In genomic region chr5:179342577-179342976, GRCh38 we compare ENCODE assay signal across 16 cellular contexts. TPM values are rescaled to one million over a fixed set of nuclear protein-coding genes. Genes with fewer than 3 reads are reported as not detected.
DNase-seq lines count a peak whose midpoint lies in the region; ATAC-seq, FAIRE-seq and TF ChIP-seq lines count a peak whose summit lies in the region.
"Had no signal": no experiment of that assay in that cellular context is flagged by ENCODE, and none has a peak within 500 bp of the region (broad histone marks: within the 10 kb centered on the region; RNA-seq: fewer than 3 reads in every experiment).

No MANE protein-coding gene starts in this region.

- DNase-seq in EL (peak; percentile 79), astrocyte (ENCODE audit: low read depth) (no peak), iris pigment epithelial cell (ENCODE audit: low read depth) (peak; percentile 13), natural killer cell (no peak), cortex of kidney (lab: John Stamatoyannopoulos, UW) (no peak)
- DNase-seq in activated T-cell treated with anti-CD3 and anti-CD28 coated beads, Interleukin-2, amount 50 U/mL, for 48 hours: no peak
- DNase-seq: activated gamma-delta T cell; effector CD4-positive, alpha-beta T cell; GDM1; KG1; NCI-H526 treated with DMSO at 0.1 percent for 48 hours; stimulated activated CD4-positive, alpha-beta T cell treated with anti-CD3 and anti-CD28 coated beads, Interleukin-4, amount 100 ng/mL, for 4 hours; T-helper 9 cell had no signal

- H3K4me1 ChIP-seq in astrocyte (ENCODE audit: insufficient read depth, low read length): peaks cover 9% of the 10 kb centered on the region

- no peaks in the 10 kb centered on the region for H3K9me3 ChIP-seq in astrocyte (ENCODE audit: insufficient read depth, low read depth, low read length)

- H3K4me1 Mint-ChIP-seq in astrocyte (ENCODE audit: low read depth, unreplicated experiment): peaks cover 12% of the 10 kb centered on the region
- peaks cover 0 to 5% of the 10 kb centered on the region in 2 donors for H3K4me1 Mint-ChIP-seq in natural killer cell

- H3K36me3 ChIP-seq in astrocyte (ENCODE audit: insufficient read depth, low read length): no peaks in the 10 kb centered on the region

- H2AFZ ChIP-seq in astrocyte (ENCODE audit: low read depth, low read length): no peak overlapping the region

- H3K4me3 ChIP-seq in astrocyte (ENCODE audit: insufficient read depth, low read depth, low read length): no peak overlapping the region
- peak overlapping the region in 4 of 7 experiments; percentile 20 to 49 (median 46) for H3K4me3 ChIP-seq in skin epidermis

- TF ChIP-seq CTCF in astrocyte (IDR thresholded peaks at IDR 0.05; ENCODE audit: insufficient read depth, low read depth, low read length): no peak
- TF ChIP-seq CTCF in natural killer cell (IDR thresholded peaks at IDR 0.05): no peak

- no peak overlapping the region for H3K27ac ChIP-seq in astrocyte (ENCODE audit: low read depth, low read length)
- peak overlapping the region in 1 of 21 experiments; percentile 90 for H3K27ac ChIP-seq in skin epidermis

- peaks cover 3% of the 10 kb centered on the region for H3K9me3 Mint-ChIP-seq in astrocyte (ENCODE audit: unreplicated experiment)
- no peaks in the 10 kb centered on the region for H3K9me3 Mint-ChIP-seq in natural killer cell

- no peaks in the 10 kb centered on the region for H3K79me2 ChIP-seq in astrocyte (ENCODE audit: insufficient read depth, low read length)

- H3K27me3 Mint-ChIP-seq in astrocyte (ENCODE audit: low read depth, unreplicated experiment) (peaks cover 61% of the 10 kb centered on the region), natural killer cell (ENCODE audit: low read depth in 2 of 2) (peaks cover 38 to 47% of the 10 kb centered on the region in 2 donors)

- peaks cover 6% of the 10 kb centered on the region for H3K36me3 Mint-ChIP-seq in astrocyte (ENCODE audit: low read depth, unreplicated experiment)
- no peaks in the 10 kb centered on the region for H3K36me3 Mint-ChIP-seq in natural killer cell

- H3K9ac ChIP-seq in astrocyte (ENCODE audit: low read length): no peak overlapping the region

- H4K20me1 ChIP-seq in astrocyte (ENCODE audit: insufficient read depth, low read length): peaks cover 12% of the 10 kb centered on the region

- peak overlapping the region; percentile 85 for H3K4me3 Mint-ChIP-seq in astrocyte (ENCODE audit: unreplicated experiment)
- H3K4me3 Mint-ChIP-seq in natural killer cell: no peak overlapping the region

- ATAC-seq in natural killer cell (no peak), HG03460 (IDR thresholded peaks at IDR 0.05; ENCODE audit: unreplicated experiment) (no peak)

- H3K27ac Mint-ChIP-seq in astrocyte (ENCODE audit: unreplicated experiment) (no peak overlapping the region), natural killer cell (no peak overlapping the region)

- FAIRE-seq in astrocyte (lab: Jason Lieb, UNC): no peak
- FAIRE-seq: urothelium cell line had no signal

- intact Hi-C loops in natural killer cell (cut with micrococcal nuclease): no loop called here

- H3K27me3 ChIP-seq in astrocyte (ENCODE audit: insufficient read depth, low read length): peaks cover 3% of the 10 kb centered on the region

- peak overlapping the region; percentile 86 for H3K4me2 ChIP-seq in astrocyte (ENCODE audit: low read length)

RNA-seq across cellular contexts. Expression of gene ADAMTS2, which starts 2.7 kb away (rescaled TPM):
- total RNA-seq in astrocyte (18.8 and 26.6 TPM in 2 replicates), natural killer cell (under 1 TPM in 1 of 3 donors, not detected in 2; 0.28 TPM)

Comparison
In these comparisons a context has a peak if more than half of its experiments do, and no peak if none do; other contexts are left out.
1. DNase-seq: peak in EL (single experiment) and iris pigment epithelial cell (single experiment); none in astrocyte (single experiment), natural killer cell (single experiment), activated T-cell treated with anti-CD3 and anti-CD28 coated beads, Interleukin-2, amount 50 U/mL, for 48 hours (0 of 2) and cortex of kidney (single experiment).
2. RNA of gene ADAMTS2, which starts 2.7 kb away (total RNA-seq): 18.8 to 26.6 TPM in astrocyte; 0.28 TPM in natural killer cell; every median in the first group is over 10 times any median in the second.